ENCODE assay signal across 9 cellular contexts in genomic region chr10:50653142-50653541, GRCh38. TPM values are rescaled to one million over a fixed set of nuclear protein-coding genes. Genes with fewer than 3 reads are reported as not detected.
A peak's percentile ranks its signal among the peaks of the same experiment; 100 is the strongest.
DNase-seq lines count a peak whose midpoint lies in the region; ATAC-seq and TF ChIP-seq lines count a peak whose summit lies in the region.
"Had no signal": no experiment of that assay in that cellular context is flagged by ENCODE, and none has a peak within 500 bp of the region (broad histone marks: within the 10 kb centered on the region; RNA-seq: fewer than 3 reads in every experiment).

No MANE protein-coding gene starts in this region.

- CTCF ChIA-PET in Calu3 (lab: Charles Lee), result no interaction called here

- H4K8ac ChIP-seq in neuronal stem cell (ENCODE audit: low read depth, low read length), result no peak overlapping the region

- H3K14ac ChIP-seq in neuronal stem cell (ENCODE audit: low read length), result no peak overlapping the region

- ATAC-seq in GM21367 (IDR thresholded peaks at IDR 0.05; ENCODE audit: unreplicated experiment), result peak; percentile 43

- no peaks in the 10 kb centered on the region for H3K9me3 ChIP-seq in neuronal stem cell (replicated peaks in 1 of 2; ENCODE audit: control insufficient read depth in 2 of 2, insufficient read depth in 1 of 2, low read depth in 1 of 2, low read length in 2 of 2)

- no peak overlapping the region for H2BK5ac ChIP-seq in neuronal stem cell (ENCODE audit: low read length)

- no peak overlapping the region for H3K4me3 Mint-ChIP-seq in Calu3 (ENCODE audit: low read depth, unreplicated experiment)
- H3K4me3 Mint-ChIP-seq: neural crest cell had no signal

- WGBS in neuronal stem cell (ENCODE audit: extremely low coverage in 2 of 2, insufficient read length in 2 of 2, insufficient replicate concordance in 1 of 2), 2 donors, result no CpG with 5 or more reads among the region's 3 CpGs

- H4K91ac ChIP-seq in neuronal stem cell (ENCODE audit: low read depth, low read length, poor library complexity), result no peak overlapping the region

- H3K23ac ChIP-seq in neuronal stem cell (ENCODE audit: low read depth, low read length, poor library complexity), result no peak overlapping the region

- no peak overlapping the region for H3K4me2 ChIP-seq in neuronal stem cell (ENCODE audit: insufficient read depth, low read length, poor library complexity, severe bottlenecking)

- TF ChIP-seq POLR2A in erythroblast (IDR thresholded peaks at IDR 0.05; ENCODE audit: low read length), result no peak

- H3K4ac ChIP-seq in neuronal stem cell (ENCODE audit: low read length), result no peak overlapping the region

- no peaks in the 10 kb centered on the region for H3K4me1 Mint-ChIP-seq in Calu3 (ENCODE audit: low read depth, unreplicated experiment)

- no TSS peak for BruUV-seq in Calu3 (replicated peaks; lab: Mats Ljungman, UMichigan)

- no peak overlapping the region for H2BK12ac ChIP-seq in neuronal stem cell (ENCODE audit: low read length)

- no peak overlapping the region for H3K18ac ChIP-seq in neuronal stem cell (ENCODE audit: low read length)

- peak; percentile 18 for TF ChIP-seq CTCF in Calu3 (IDR thresholded peaks at IDR 0.05; ENCODE audit: unreplicated experiment)

- no peaks in the 10 kb centered on the region for H3K36me3 Mint-ChIP-seq in Calu3 (ENCODE audit: insufficient read depth, unreplicated experiment)

- DNase-seq in Calu3 (peak; percentile 10), RKO (ENCODE audit: low spot score) (peak; percentile 10), erythroblast (lab: John Stamatoyannopoulos, UW) (peak; percentile 29 to 62), neuronal stem cell (ENCODE audit: low spot score) (no peak), activated T-cell treated with anti-CD3 and anti-CD28 coated beads for 4 hours (no peak), COLO668 (lab: John Stamatoyannopoulos, UW; ENCODE audit: unreplicated experiment) (no peak)
- DNase-seq in NK-92 treated with Interleukin-12 subunit alpha and Interleukin-12 subunit beta, amount 100 ng/mL, for 24 hours (lab: John Stamatoyannopoulos, UW), result no peak

- H3K27ac ChIP-seq in neuronal stem cell (replicated peaks; ENCODE audit: low read length), result no peak overlapping the region

- H2AK5ac ChIP-seq in neuronal stem cell (ENCODE audit: low read depth, low read length), result no peak overlapping the region

- no peaks in the 10 kb centered on the region for H3K36me3 ChIP-seq in neuronal stem cell (replicated peaks in 1 of 2; ENCODE audit: control insufficient read depth in 2 of 2, insufficient read depth in 2 of 2, low read length in 2 of 2)

- H3K9ac ChIP-seq in neuronal stem cell (ENCODE audit: low read depth, low read length, poor library complexity), result no peak overlapping the region

- H3K27me3 ChIP-seq in neuronal stem cell (ENCODE audit: control insufficient read depth in 3 of 3, insufficient read depth in 3 of 3, low read depth in 1 of 3, low read length in 3 of 3), result no peaks in the 10 kb centered on the region

- H3K9me3 Mint-ChIP-seq in Calu3 (ENCODE audit: low read depth, unreplicated experiment), result no peaks in the 10 kb centered on the region
- H3K9me3 Mint-ChIP-seq: neural crest cell had no signal

- H2BK15ac ChIP-seq in neuronal stem cell (ENCODE audit: low read length), result no peak overlapping the region

- peaks cover 0 to 8% of the 10 kb centered on the region in 2 donors for H3K4me1 ChIP-seq in neuronal stem cell (ENCODE audit: control insufficient read depth in 2 of 2, insufficient read depth in 1 of 2, low read depth in 1 of 2, low read length in 2 of 2)

- peak overlapping the region; percentile 60 for H2AFZ ChIP-seq in neuronal stem cell (ENCODE audit: low read length)

- H3K27me3 Mint-ChIP-seq in Calu3 (ENCODE audit: unreplicated experiment), result no peaks in the 10 kb centered on the region

- H3K4me3 ChIP-seq in neuronal stem cell (ENCODE audit: low read length in 2 of 2), result no peak overlapping the region

- intact Hi-C loops in Calu3 (cut with micrococcal nuclease; ENCODE audit: unreplicated experiment), result loop anchor here (5.0 kb wide), 1 partner anchor 101 kb away; no protein-coding TSS in a partner anchor

- no peak overlapping the region for H2BK120ac ChIP-seq in neuronal stem cell (ENCODE audit: low read depth, low read length)

- H3K27ac Mint-ChIP-seq in Calu3 (ENCODE audit: unreplicated experiment), result no peak overlapping the region

- H3K79me1 ChIP-seq in neuronal stem cell (ENCODE audit: low read depth, low read length), result no peaks in the 10 kb centered on the region

RNA-seq across cellular contexts. Expression of gene SGMS1, which starts 29.4 kb away (rescaled TPM):
- total RNA-seq in Calu3 (2022), result 26.1 and 34.5 TPM in 2 replicates
- polyA plus RNA-seq in neuronal stem cell (2013, experiment 1 of 2), result 3.8 TPM
- 3.9 TPM for polyA plus RNA-seq in neuronal stem cell (2013, experiment 2 of 2)

Comparison
In these comparisons a context has a peak if more than half of its experiments do, and no peak if none do; other contexts are left out.
1. DNase-seq: peak in Calu3 (single experiment), RKO (single experiment) and erythroblast (2 of 2); none in neuronal stem cell (single experiment), NK-92 treated with Interleukin-12 subunit alpha and Interleukin-12 subunit beta, amount 100 ng/mL, for 24 hours (single experiment), activated T-cell treated with anti-CD3 and anti-CD28 coated beads for 4 hours (single experiment) and COLO668 (single experiment).